ENCODE assay signal across 22 cellular contexts in the genomic region with DNA sequence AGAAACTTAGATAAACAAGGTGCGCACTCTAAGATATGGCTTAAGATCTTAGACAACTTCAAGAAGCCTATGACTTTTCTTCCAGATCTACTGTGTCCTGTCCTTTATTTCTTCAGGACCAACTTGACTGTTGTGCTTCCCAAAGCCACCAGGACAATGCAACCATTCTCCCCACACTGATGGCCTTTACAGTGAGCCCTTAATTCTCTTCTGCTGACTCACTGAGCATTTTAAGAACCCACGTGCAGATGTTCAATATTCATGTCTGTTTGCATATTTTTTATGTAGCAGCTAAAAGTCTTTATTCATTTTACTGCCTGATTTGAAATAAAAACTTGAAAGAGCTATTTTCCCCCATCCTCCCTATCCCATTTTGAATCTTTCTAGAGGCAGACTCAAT.
A peak's percentile ranks its signal among the peaks of the same experiment; 100 is the strongest.
DNase-seq lines count a peak whose midpoint lies in the region; ATAC-seq, FAIRE-seq and TF ChIP-seq lines count a peak whose summit lies in the region.
"Had no signal": no experiment of that assay in that cellular context is flagged by ENCODE, and none has a peak within 500 bp of the region (broad histone marks: within the 10 kb centered on the region; RNA-seq: fewer than 3 reads in every experiment).

No MANE protein-coding gene starts in this region.

- intact Hi-C loops in K562 (cut with micrococcal nuclease), result no loop called here
- intact Hi-C loops in CD14-positive monocyte (cut with micrococcal nuclease), result no loop called here

- no peaks in the 10 kb centered on the region for H3K9me1 ChIP-seq in K562 (ENCODE audit: control insufficient read depth, insufficient read depth, low read length)

- no peaks in the 10 kb centered on the region for H3K9me3 Mint-ChIP-seq in stimulated activated effector memory CD8-positive, alpha-beta T cell treated with anti-CD3 and anti-CD28 coated beads, Interleukin-12 subunit alpha, Interleukin-12 subunit beta, amount 100 ng/mL, for 72 hours
- H3K9me3 Mint-ChIP-seq in CD14-positive monocyte, result peaks cover 0 to 5% (median 0%) of the 10 kb centered on the region in 7 donors
- H3K9me3 Mint-ChIP-seq: activated naive CD8-positive, alpha-beta T cell treated with anti-CD3 and anti-CD28 coated beads for 36 hours; neural progenitor cell had no signal

- H3K36me3 Mint-ChIP-seq in stimulated activated effector memory CD8-positive, alpha-beta T cell treated with anti-CD3 and anti-CD28 coated beads, Interleukin-12 subunit alpha, Interleukin-12 subunit beta, amount 100 ng/mL, for 72 hours, result peaks cover 54% of the 10 kb centered on the region
- H3K36me3 Mint-ChIP-seq in CD14-positive monocyte, result no peaks in the 10 kb centered on the region

- 53% methylated on average over 2 of the region's 2 CpGs for WGBS in K562 (ENCODE audit: insufficient coverage, low coverage, missing lambda C conversion rate)

- no peak for FAIRE-seq in K562 (lab: Jason Lieb, UNC)
- FAIRE-seq: HTR-8/SVneo had no signal

- no peaks in the 10 kb centered on the region for H3K27me3 ChIP-seq in K562 (ENCODE audit: control insufficient read depth in 2 of 2, insufficient read depth in 2 of 2, low read length in 2 of 2)
- H3K27me3 ChIP-seq: left lung, neural progenitor cell had no signal

- DNase-seq in AG08396 (ENCODE audit: low spot score) (peak; percentile 34), HS-27A (ENCODE audit: low read depth) (peak; percentile 43), K562 (ENCODE audit: extremely low read depth in 1 of 4, low spot score in 3 of 4) (no peak), iris pigment epithelial cell (ENCODE audit: low read depth) (peak; percentile 54), CD14-positive monocyte (ENCODE audit: low spot score) (no peak), NCI-H146 (lab: John Stamatoyannopoulos, UW) (no peak)
- DNase-seq in stimulated activated effector memory CD8-positive, alpha-beta T cell treated with anti-CD3 and anti-CD28 coated beads, Interleukin-12 subunit alpha, Interleukin-12 subunit beta, amount 100 ng/mL, for 72 hours (ENCODE audit: low spot score in 2 of 2), result no peak
- DNase-seq in stimulated activated naive CD4-positive, alpha-beta T cell (lab: John Stamatoyannopoulos, UW), result no peak
- DNase-seq: activated CD4-positive, alpha-beta T cell treated with anti-CD3 and anti-CD28 coated beads for 48 hours; activated naive CD8-positive, alpha-beta T cell treated with anti-CD3 and anti-CD28 coated beads for 36 hours; activated T-cell treated with anti-CD3 and anti-CD28 coated beads for 4 hours; erythroblast; left lung; NCI-H2081 treated with DMSO at 0.1 percent for 48 hours; right cardiac atrium; Right ventricle myocardium superior; stimulated activated CD4-positive, alpha-beta T cell treated with anti-CD3 and anti-CD28 coated beads, Interleukin-4, amount 100 ng/mL, for 1 hour; trophoblast cell had no signal

- no peak overlapping the region for H3K27ac ChIP-seq in K562 (ENCODE audit: extremely low read depth, low read depth, low read length)
- H3K27ac ChIP-seq: coronary artery, left lung, neural progenitor cell had no signal

- in situ Hi-C loops in K562 (cut with MboI), result no loop called here

- H4K20me1 ChIP-seq in K562 (replicated peaks; ENCODE audit: control insufficient read depth, insufficient read depth, low read length), result no peaks in the 10 kb centered on the region

- no peak overlapping the region for H3K4me3 Mint-ChIP-seq in stimulated activated effector memory CD8-positive, alpha-beta T cell treated with anti-CD3 and anti-CD28 coated beads, Interleukin-12 subunit alpha, Interleukin-12 subunit beta, amount 100 ng/mL, for 72 hours
- H3K4me3 Mint-ChIP-seq in CD14-positive monocyte, result no peak overlapping the region
- H3K4me3 Mint-ChIP-seq: activated naive CD8-positive, alpha-beta T cell treated with anti-CD3 and anti-CD28 coated beads for 36 hours; B cell; neural progenitor cell had no signal

- H3K4me1 ChIP-seq in K562 (replicated peaks in 1 of 2; ENCODE audit: control insufficient read depth in 2 of 2, insufficient read depth in 2 of 2, low read length in 2 of 2), result peaks cover 0 to 2% of the 10 kb centered on the region in 2 experiments; a peak in 1 of 5 replicates
- H3K4me1 ChIP-seq: left lung, neural progenitor cell had no signal

- CTCF ChIA-PET in K562 (lab: Yijun Ruan, JAX; ENCODE audit: low intra/inter-chr PET ratio), result no interaction called here

- H3K79me2 ChIP-seq in K562 (ENCODE audit: control insufficient read depth, insufficient read depth, low read length), result no peaks in the 10 kb centered on the region

- no peak for TF ChIP-seq RAD21 in K562 (CRISPR knock-in tag; conservative IDR thresholded peaks at IDR 0.05 in 1 of 2, IDR thresholded peaks at IDR 0.05 in 1 of 2)

- no peak; the same call in 2 of the 3 replicates for ATAC-seq in K562
- no peak for ATAC-seq in stimulated activated effector memory CD8-positive, alpha-beta T cell treated with anti-CD3 and anti-CD28 coated beads, Interleukin-12 subunit alpha, Interleukin-12 subunit beta, amount 100 ng/mL, for 72 hours
- ATAC-seq: left lung, right cardiac atrium had no signal

- TF ChIP-seq CTCF in K562 (IDR thresholded peaks at IDR 0.05 in 2 of 3, conservative IDR thresholded peaks at IDR 0.05 in 1 of 3; ENCODE audit: insufficient read depth in 2 of 3, low read depth in 1 of 3, low read length in 3 of 3) (no peak), CD14-positive monocyte (IDR thresholded peaks at IDR 0.05) (no peak)

- peaks cover 18% of the 10 kb centered on the region for H3K36me3 ChIP-seq in K562 (ENCODE audit: control insufficient read depth, insufficient read depth, low read length)
- H3K36me3 ChIP-seq: neural progenitor cell had no signal

- no peaks in the 10 kb centered on the region for H3K9me3 ChIP-seq in K562 (replicated peaks; ENCODE audit: control insufficient read depth, insufficient read depth, low read depth, low read length)
- H3K9me3 ChIP-seq: left lung had no signal

- no peak for TF ChIP-seq EP300 in K562 (IDR thresholded peaks at IDR 0.05; ENCODE audit: low read length)

- H3K27me3 Mint-ChIP-seq in CD14-positive monocyte (ENCODE audit: low read depth in 3 of 3), result peaks cover 0 to 7% (median 4%) of the 10 kb centered on the region in 3 donors
- H3K27me3 Mint-ChIP-seq: activated naive CD8-positive, alpha-beta T cell treated with anti-CD3 and anti-CD28 coated beads for 36 hours; B cell had no signal

- H3K9ac ChIP-seq in K562 (ENCODE audit: insufficient read depth in 1 of 2, low read depth in 2 of 2, low read length in 2 of 2), result no peak overlapping the region
- H3K9ac ChIP-seq: neural progenitor cell had no signal

- H3K4me1 Mint-ChIP-seq in stimulated activated effector memory CD8-positive, alpha-beta T cell treated with anti-CD3 and anti-CD28 coated beads, Interleukin-12 subunit alpha, Interleukin-12 subunit beta, amount 100 ng/mL, for 72 hours, result no peaks in the 10 kb centered on the region
- H3K4me1 Mint-ChIP-seq in CD14-positive monocyte, result peaks cover 4% of the 10 kb centered on the region
- H3K4me1 Mint-ChIP-seq: activated naive CD8-positive, alpha-beta T cell treated with anti-CD3 and anti-CD28 coated beads for 36 hours; B cell; neural progenitor cell had no signal

- TF ChIP-seq POLR2A in K562 (conservative IDR thresholded peaks at IDR 0.05), result no peak

- no peak overlapping the region for H3K4me3 ChIP-seq in K562
- H3K4me3 ChIP-seq: coronary artery, left lung, neural progenitor cell had no signal

- H3K27ac Mint-ChIP-seq in stimulated activated effector memory CD8-positive, alpha-beta T cell treated with anti-CD3 and anti-CD28 coated beads, Interleukin-12 subunit alpha, Interleukin-12 subunit beta, amount 100 ng/mL, for 72 hours, result no peak overlapping the region
- no peak overlapping the region for H3K27ac Mint-ChIP-seq in CD14-positive monocyte
- H3K27ac Mint-ChIP-seq: activated naive CD8-positive, alpha-beta T cell treated with anti-CD3 and anti-CD28 coated beads for 36 hours; B cell; neural progenitor cell had no signal

- BruUV-seq in K562 (replicated peaks; lab: Mats Ljungman, UMichigan), result no TSS peak

- H2AFZ ChIP-seq in K562 (ENCODE audit: low read depth, low read length), result no peak overlapping the region
- H2AFZ ChIP-seq: neural progenitor cell had no signal

- POLR2A ChIA-PET in K562 (lab: Yijun Ruan, JAX), result interaction anchor here (0.6 to 1.0 kb wide), 3 partner anchors 40 to 1246 kb away, joined by 3 to 4 read pairs (median 3); no protein-coding TSS in a partner anchor

- no peak overlapping the region for H3K4me2 ChIP-seq in K562 (ENCODE audit: insufficient read depth, low read length)
- H3K4me2 ChIP-seq: neural progenitor cell had no signal

TF ChIP-seq in K562, 482 proteins besides CTCF, POLR2A, EP300 and RAD21:
- TF ChIP-seq, protein P1, sequence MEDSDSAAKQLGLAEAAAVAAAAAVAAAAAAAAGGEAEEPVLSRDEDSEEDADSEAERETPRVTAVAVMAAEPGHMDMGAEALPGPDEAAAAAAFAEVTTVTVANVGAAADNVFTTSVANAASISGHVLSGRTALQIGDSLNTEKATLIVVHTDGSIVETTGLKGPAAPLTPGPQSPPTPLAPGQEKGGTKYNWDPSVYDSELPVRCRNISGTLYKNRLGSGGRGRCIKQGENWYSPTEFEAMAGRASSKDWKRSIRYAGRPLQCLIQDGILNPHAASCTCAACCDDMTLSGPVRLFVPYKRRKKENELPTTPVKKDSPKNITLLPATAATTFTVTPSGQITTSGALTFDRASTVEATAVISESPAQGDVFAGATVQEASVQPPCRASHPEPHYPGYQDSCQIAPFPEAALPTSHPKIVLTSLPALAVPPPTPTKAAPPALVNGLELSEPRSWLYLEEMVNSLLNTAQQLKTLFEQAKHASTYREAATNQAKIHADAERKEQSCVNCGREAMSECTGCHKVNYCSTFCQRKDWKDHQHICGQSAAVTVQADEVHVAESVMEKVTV (CRISPR knock-in tag; IDR thresholded peaks at IDR 0.05), result no peak
- TF ChIP-seq NFE2 (IDR thresholded peaks at IDR 0.05; ENCODE audit: low read depth), result peak; percentile 20; the same call in 1 of the 2 replicates
- no peak for TF ChIP-seq MAFK (IDR thresholded peaks at IDR 0.05; ENCODE audit: low read length)
- no peak for TF ChIP-seq ZNF707 (CRISPR knock-in tag; conservative IDR thresholded peaks at IDR 0.05)

Comparison
In these comparisons a context has a peak if more than half of its experiments do, and no peak if none do; other contexts are left out.
1. DNase-seq: peak in AG08396 (single experiment), HS-27A (single experiment) and iris pigment epithelial cell (single experiment); none in K562 (0 of 4), stimulated activated effector memory CD8-positive, alpha-beta T cell treated with anti-CD3 and anti-CD28 coated beads, Interleukin-12 subunit alpha, Interleukin-12 subunit beta, amount 100 ng/mL, for 72 hours (0 of 2), CD14-positive monocyte (single experiment), NCI-H146 (single experiment) and stimulated activated naive CD4-positive, alpha-beta T cell (0 of 6).